ENCODE assay signal across 1 cellular context in genomic region chr14:73269729-73270651, GRCh38.
A peak's percentile ranks its signal among the peaks of the same experiment; 100 is the strongest.
TF ChIP-seq lines count a peak whose summit lies in the region.

No MANE protein-coding gene starts in this region.

TF ChIP-seq in HepG2, 621 proteins besides CTCF, POLR2A, EP300 and RAD21 (continued from another document):
- 0 out of 2 replicates have a peak, but pooled peaks have one; percentile 37 for TF ChIP-seq ZBTB38 (CRISPR knock-in tag; IDR thresholded peaks at IDR 0.05)
- TF ChIP-seq ZNF501 (CRISPR knock-in tag; IDR thresholded peaks at IDR 0.05) = peak; percentile 25; the same call in 1 of the 2 replicates
- peak; percentile 97 for TF ChIP-seq AGO2 (optimal IDR thresholded peaks at IDR 0.05; ENCODE audit: low read depth, low read length)
- TF ChIP-seq, protein P1, sequence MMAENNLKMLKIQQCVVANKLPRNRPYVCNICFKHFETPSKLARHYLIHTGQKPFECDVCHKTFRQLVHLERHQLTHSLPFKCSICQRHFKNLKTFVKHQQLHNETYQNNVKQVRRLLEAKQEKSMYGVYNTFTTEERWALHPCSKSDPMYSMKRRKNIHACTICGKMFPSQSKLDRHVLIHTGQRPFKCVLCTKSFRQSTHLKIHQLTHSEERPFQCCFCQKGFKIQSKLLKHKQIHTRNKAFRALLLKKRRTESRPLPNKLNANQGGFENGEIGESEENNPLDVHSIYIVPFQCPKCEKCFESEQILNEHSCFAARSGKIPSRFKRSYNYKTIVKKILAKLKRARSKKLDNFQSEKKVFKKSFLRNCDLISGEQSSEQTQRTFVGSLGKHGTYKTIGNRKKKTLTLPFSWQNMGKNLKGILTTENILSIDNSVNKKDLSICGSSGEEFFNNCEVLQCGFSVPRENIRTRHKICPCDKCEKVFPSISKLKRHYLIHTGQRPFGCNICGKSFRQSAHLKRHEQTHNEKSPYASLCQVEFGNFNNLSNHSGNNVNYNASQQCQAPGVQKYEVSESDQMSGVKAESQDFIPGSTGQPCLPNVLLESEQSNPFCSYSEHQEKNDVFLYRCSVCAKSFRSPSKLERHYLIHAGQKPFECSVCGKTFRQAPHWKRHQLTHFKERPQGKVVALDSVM (CRISPR knock-in tag; IDR thresholded peaks at IDR 0.05) = no peak
- TF ChIP-seq NR2C2 (CRISPR knock-in tag; IDR thresholded peaks at IDR 0.05; ENCODE audit: borderline replicate concordance) = 0 out of 2 replicates have a peak, but pooled peaks have one; percentile 29
- TF ChIP-seq RXRA (CRISPR knock-in tag; IDR thresholded peaks at IDR 0.05) = 0 out of 2 replicates have a peak, but pooled peaks have one; percentile 15
- peak; percentile 91 for TF ChIP-seq KDM2A (CRISPR knock-in tag; IDR thresholded peaks at IDR 0.05; ENCODE audit: borderline replicate concordance, low read depth)
- TF ChIP-seq ZNF768 (CRISPR knock-in tag; IDR thresholded peaks at IDR 0.05) = peak; percentile 47; the same call in 1 of the 2 replicates
- TF ChIP-seq RBM22 (optimal IDR thresholded peaks at IDR 0.05; ENCODE audit: low read length) = peak; percentile 60
- TF ChIP-seq NR2F6 (IDR thresholded peaks at IDR 0.05) = no peak
- TF ChIP-seq NR2F6 (CRISPR knock-in tag; IDR thresholded peaks at IDR 0.05) = 0 out of 2 replicates have a peak, but pooled peaks have one; percentile 7
- TF ChIP-seq, protein P2, sequence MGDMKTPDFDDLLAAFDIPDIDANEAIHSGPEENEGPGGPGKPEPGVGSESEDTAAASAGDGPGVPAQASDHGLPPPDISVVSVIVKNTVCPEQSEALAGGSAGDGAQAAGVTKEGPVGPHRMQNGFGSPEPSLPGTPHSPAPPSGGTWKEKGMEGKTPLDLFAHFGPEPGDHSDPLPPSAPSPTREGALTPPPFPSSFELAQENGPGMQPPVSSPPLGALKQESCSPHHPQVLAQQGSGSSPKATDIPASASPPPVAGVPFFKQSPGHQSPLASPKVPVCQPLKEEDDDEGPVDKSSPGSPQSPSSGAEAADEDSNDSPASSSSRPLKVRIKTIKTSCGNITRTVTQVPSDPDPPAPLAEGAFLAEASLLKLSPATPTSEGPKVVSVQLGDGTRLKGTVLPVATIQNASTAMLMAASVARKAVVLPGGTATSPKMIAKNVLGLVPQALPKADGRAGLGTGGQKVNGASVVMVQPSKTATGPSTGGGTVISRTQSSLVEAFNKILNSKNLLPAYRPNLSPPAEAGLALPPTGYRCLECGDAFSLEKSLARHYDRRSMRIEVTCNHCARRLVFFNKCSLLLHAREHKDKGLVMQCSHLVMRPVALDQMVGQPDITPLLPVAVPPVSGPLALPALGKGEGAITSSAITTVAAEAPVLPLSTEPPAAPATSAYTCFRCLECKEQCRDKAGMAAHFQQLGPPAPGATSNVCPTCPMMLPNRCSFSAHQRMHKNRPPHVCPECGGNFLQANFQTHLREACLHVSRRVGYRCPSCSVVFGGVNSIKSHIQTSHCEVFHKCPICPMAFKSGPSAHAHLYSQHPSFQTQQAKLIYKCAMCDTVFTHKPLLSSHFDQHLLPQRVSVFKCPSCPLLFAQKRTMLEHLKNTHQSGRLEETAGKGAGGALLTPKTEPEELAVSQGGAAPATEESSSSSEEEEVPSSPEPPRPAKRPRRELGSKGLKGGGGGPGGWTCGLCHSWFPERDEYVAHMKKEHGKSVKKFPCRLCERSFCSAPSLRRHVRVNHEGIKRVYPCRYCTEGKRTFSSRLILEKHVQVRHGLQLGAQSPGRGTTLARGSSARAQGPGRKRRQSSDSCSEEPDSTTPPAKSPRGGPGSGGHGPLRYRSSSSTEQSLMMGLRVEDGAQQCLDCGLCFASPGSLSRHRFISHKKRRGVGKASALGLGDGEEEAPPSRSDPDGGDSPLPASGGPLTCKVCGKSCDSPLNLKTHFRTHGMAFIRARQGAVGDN (CRISPR knock-in tag; IDR thresholded peaks at IDR 0.05) = peak; percentile 79
- TF ChIP-seq, protein P3, sequence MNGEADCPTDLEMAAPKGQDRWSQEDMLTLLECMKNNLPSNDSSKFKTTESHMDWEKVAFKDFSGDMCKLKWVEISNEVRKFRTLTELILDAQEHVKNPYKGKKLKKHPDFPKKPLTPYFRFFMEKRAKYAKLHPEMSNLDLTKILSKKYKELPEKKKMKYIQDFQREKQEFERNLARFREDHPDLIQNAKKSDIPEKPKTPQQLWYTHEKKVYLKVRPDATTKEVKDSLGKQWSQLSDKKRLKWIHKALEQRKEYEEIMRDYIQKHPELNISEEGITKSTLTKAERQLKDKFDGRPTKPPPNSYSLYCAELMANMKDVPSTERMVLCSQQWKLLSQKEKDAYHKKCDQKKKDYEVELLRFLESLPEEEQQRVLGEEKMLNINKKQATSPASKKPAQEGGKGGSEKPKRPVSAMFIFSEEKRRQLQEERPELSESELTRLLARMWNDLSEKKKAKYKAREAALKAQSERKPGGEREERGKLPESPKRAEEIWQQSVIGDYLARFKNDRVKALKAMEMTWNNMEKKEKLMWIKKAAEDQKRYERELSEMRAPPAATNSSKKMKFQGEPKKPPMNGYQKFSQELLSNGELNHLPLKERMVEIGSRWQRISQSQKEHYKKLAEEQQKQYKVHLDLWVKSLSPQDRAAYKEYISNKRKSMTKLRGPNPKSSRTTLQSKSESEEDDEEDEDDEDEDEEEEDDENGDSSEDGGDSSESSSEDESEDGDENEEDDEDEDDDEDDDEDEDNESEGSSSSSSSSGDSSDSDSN (CRISPR knock-in tag; IDR thresholded peaks at IDR 0.05) = 0 out of 2 replicates have a peak, but pooled peaks have one; percentile 24
- no peak for TF ChIP-seq MYPOP (CRISPR knock-in tag; IDR thresholded peaks at IDR 0.05)
- TF ChIP-seq ATF6 (CRISPR knock-in tag; conservative IDR thresholded peaks at IDR 0.05) = no peak
- TF ChIP-seq ZNF782 (CRISPR knock-in tag; IDR thresholded peaks at IDR 0.05; ENCODE audit: borderline replicate concordance) = 0 out of 2 replicates have a peak, but pooled peaks have one; percentile 33
- 0 out of 2 replicates have a peak, but pooled peaks have one; percentile 18 for TF ChIP-seq SAFB2 (CRISPR knock-in tag; IDR thresholded peaks at IDR 0.05; ENCODE audit: borderline replicate concordance, low read depth)
- no peak for TF ChIP-seq REL (CRISPR knock-in tag; conservative IDR thresholded peaks at IDR 0.05)
- TF ChIP-seq HNRNPL (IDR thresholded peaks at IDR 0.05; ENCODE audit: low read depth, low read length) = peak; percentile 68; the same call in 1 of the 2 replicates
- peak; percentile 50; the same call in 1 of the 2 replicates for TF ChIP-seq GABPB1 (CRISPR knock-in tag; IDR thresholded peaks at IDR 0.05)
- TF ChIP-seq, protein P4, sequence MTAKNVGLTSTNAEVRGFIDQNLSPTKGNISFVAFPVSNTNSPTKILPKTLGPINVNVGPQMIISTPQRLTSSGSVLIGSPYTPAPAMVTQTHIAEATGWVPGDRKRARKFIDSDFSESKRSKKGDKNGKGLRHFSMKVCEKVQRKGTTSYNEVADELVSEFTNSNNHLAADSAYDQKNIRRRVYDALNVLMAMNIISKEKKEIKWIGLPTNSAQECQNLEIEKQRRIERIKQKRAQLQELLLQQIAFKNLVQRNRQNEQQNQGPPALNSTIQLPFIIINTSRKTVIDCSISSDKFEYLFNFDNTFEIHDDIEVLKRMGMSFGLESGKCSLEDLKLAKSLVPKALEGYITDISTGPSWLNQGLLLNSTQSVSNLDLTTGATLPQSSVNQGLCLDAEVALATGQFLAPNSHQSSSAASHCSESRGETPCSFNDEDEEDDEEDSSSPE (CRISPR knock-in tag; IDR thresholded peaks at IDR 0.05) = peak; percentile 21; the same call in 1 of the 2 replicates
- TF ChIP-seq, protein P5, sequence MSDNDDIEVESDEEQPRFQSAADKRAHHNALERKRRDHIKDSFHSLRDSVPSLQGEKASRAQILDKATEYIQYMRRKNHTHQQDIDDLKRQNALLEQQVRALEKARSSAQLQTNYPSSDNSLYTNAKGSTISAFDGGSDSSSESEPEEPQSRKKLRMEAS (IDR thresholded peaks at IDR 0.05) = peak; percentile 29; the same call in 1 of the 2 replicates
